ENCODE assay signal across 12 cellular contexts in the genomic region with DNA sequence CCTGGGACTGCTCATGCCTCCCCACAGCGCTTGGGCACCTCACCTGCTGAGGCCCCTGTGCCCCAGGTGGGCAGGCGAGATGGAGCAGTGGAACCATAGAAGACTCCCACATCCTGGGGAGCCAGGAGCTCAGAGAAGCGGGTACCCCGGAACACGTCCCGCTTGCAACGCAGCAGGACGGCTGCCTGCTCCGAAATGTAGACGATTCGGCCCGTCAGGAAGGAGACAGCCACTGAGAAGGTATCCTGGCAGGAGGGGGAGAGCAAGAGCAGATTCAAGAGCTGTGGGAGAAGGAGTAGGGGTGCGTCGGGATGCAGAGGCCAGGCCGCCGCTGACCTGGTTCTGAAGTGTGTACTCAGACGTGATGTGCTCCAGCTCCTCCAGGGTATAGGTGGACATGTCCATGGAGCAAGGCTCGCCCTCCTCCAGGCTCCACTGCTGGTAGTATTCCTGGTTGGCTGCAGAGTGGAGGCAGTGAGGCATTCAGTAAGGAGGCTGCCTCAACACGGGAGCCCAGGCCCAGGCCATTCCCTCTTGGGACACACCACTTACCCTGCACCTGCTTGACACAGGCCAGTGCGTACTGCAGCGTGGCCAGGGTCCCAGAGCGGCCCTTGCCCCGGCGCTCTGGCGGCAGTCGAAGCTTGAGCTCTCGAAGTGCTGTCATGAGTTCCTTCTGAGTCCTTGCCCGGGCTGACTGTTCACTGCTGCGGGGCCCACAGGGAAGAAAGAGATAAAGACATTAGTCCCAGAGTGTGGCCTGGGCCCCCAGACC. TPM values are rescaled to one million over a fixed set of nuclear protein-coding genes. Genes with fewer than 3 reads are reported as not detected.
DNase-seq lines count a peak whose midpoint lies in the region; TF ChIP-seq lines count a peak whose summit lies in the region.
"Had no signal": no experiment of that assay in that cellular context is flagged by ENCODE, and none has a peak within 500 bp of the region (broad histone marks: within the 10 kb centered on the region; RNA-seq: fewer than 3 reads in every experiment).

No MANE protein-coding gene starts in this region.

- H3K4me1 ChIP-seq in effector memory CD4-positive, alpha-beta T cell (ENCODE audit: control insufficient read depth, insufficient read depth, low read length, poor library complexity, severe bottlenecking) = peaks cover 44% of the 10 kb centered on the region
- peaks cover 57% of the 10 kb centered on the region for H3K4me1 ChIP-seq in suprapubic skin

- H3K27me3 ChIP-seq in effector memory CD4-positive, alpha-beta T cell (replicated peaks; ENCODE audit: control insufficient read depth, insufficient read depth, low read length, poor library complexity, severe bottlenecking) = no peaks in the 10 kb centered on the region
- H3K27me3 ChIP-seq in suprapubic skin = no peaks in the 10 kb centered on the region

- no peak for TF ChIP-seq EP300 in suprapubic skin (IDR thresholded peaks at IDR 0.05)

- peaks cover 32% of the 10 kb centered on the region for H3K4me1 Mint-ChIP-seq in activated CD4-positive, alpha-beta T cell treated with anti-CD3 and anti-CD28 coated beads, Interleukin-2, amount 10 ng/mL, durations not matched to agents 24 days and 14 days

- peaks cover 42% of the 10 kb centered on the region for H3K36me3 Mint-ChIP-seq in activated CD4-positive, alpha-beta T cell treated with anti-CD3 and anti-CD28 coated beads, Interleukin-2, amount 10 ng/mL, durations not matched to agents 24 days and 14 days (ENCODE audit: low read depth)

- H3K27me3 Mint-ChIP-seq in activated CD4-positive, alpha-beta T cell treated with anti-CD3 and anti-CD28 coated beads, Interleukin-2, amount 10 ng/mL, durations not matched to agents 24 days and 14 days = no peaks in the 10 kb centered on the region

- no peak overlapping the region for H3K4me3 Mint-ChIP-seq in activated CD4-positive, alpha-beta T cell treated with anti-CD3 and anti-CD28 coated beads, Interleukin-2, amount 10 ng/mL, durations not matched to agents 24 days and 14 days

- peak; percentile 62 for DNase-seq in activated CD4-positive, alpha-beta T cell treated with anti-CD3 and anti-CD28 coated beads, Interleukin-2, amount 10 ng/mL, durations not matched to agents 24 days and 14 days
- no peak for DNase-seq in activated CD4-positive, alpha-beta T cell treated with anti-CD3 and anti-CD28 coated beads for 48 hours
- no peak for DNase-seq in effector memory CD4-positive, alpha-beta T cell
- no peak for DNase-seq in suprapubic skin (ENCODE audit: low spot score in 2 of 2)
- DNase-seq in stimulated activated naive CD4-positive, alpha-beta T cell (lab: John Stamatoyannopoulos, UW) = no peak
- DNase-seq in EL = no peak
- DNase-seq: activated CD8-positive, alpha-beta memory T cell treated with anti-CD3 and anti-CD28 coated beads, Interleukin-2, amount 50 U/mL, for 48 hours; GOT3; hypothalamus; NCI-H82; trophoblast cell had no signal

- intact Hi-C loops in activated CD4-positive, alpha-beta T cell treated with anti-CD3 and anti-CD28 coated beads, Interleukin-2, amount 10 ng/mL, durations not matched to agents 24 days and 14 days (cut with micrococcal nuclease) = loop anchor here (10.0 kb wide), 2 partner anchors 465 to 915 kb away; partner anchors contain the start of genes DVL2, PHF23, TP53 and WRAP53

- H3K36me3 ChIP-seq in effector memory CD4-positive, alpha-beta T cell (ENCODE audit: control insufficient read depth, insufficient read depth, low read length) = peaks cover 58% of the 10 kb centered on the region
- peaks cover 70% of the 10 kb centered on the region for H3K36me3 ChIP-seq in suprapubic skin

- H3K27ac ChIP-seq in effector memory CD4-positive, alpha-beta T cell (ENCODE audit: insufficient read depth, low read length, poor library complexity, severe bottlenecking) = peak overlapping the region; percentile 100
- no peak overlapping the region for H3K27ac ChIP-seq in suprapubic skin

- WGBS in suprapubic skin = 88% methylated on average over 9 of the region's 29 CpGs

- H3K9me3 ChIP-seq in effector memory CD4-positive, alpha-beta T cell (ENCODE audit: control insufficient read depth, low read length) = no peaks in the 10 kb centered on the region
- H3K9me3 ChIP-seq in suprapubic skin = no peaks in the 10 kb centered on the region

- no peaks in the 10 kb centered on the region for H3K9me3 Mint-ChIP-seq in activated CD4-positive, alpha-beta T cell treated with anti-CD3 and anti-CD28 coated beads, Interleukin-2, amount 10 ng/mL, durations not matched to agents 24 days and 14 days

- TF ChIP-seq CTCF in suprapubic skin (IDR thresholded peaks at IDR 0.05) = no peak

- no peak for TF ChIP-seq POLR2A in suprapubic skin (IDR thresholded peaks at IDR 0.05)

- no peak overlapping the region for H3K4me3 ChIP-seq in effector memory CD4-positive, alpha-beta T cell (ENCODE audit: insufficient read depth, low read depth, low read length, poor library complexity, severe bottlenecking)
- H3K4me3 ChIP-seq in suprapubic skin = peak overlapping the region; percentile 98

- no peak overlapping the region for H3K27ac Mint-ChIP-seq in activated CD4-positive, alpha-beta T cell treated with anti-CD3 and anti-CD28 coated beads, Interleukin-2, amount 10 ng/mL, durations not matched to agents 24 days and 14 days

RNA-seq across cellular contexts. Expression of gene PER1, which starts 2.6 kb away (rescaled TPM):
- total RNA-seq in activated CD4-positive, alpha-beta T cell treated with anti-CD3 and anti-CD28 coated beads, Interleukin-2, amount 10 ng/mL, durations not matched to agents 24 days and 14 days = 39.4 and 41.7 TPM in 2 replicates
- total RNA-seq in suprapubic skin = 100 to 1,000 TPM; 272 to 655 (median 330) TPM

RNA-seq across cellular contexts. Expression of gene VAMP2, which starts 13.1 kb away (rescaled TPM):
- total RNA-seq in activated CD4-positive, alpha-beta T cell treated with anti-CD3 and anti-CD28 coated beads, Interleukin-2, amount 10 ng/mL, durations not matched to agents 24 days and 14 days = 45.1 and 49.6 TPM in 2 replicates
- 10 to 100 TPM; 41.2 to 64.3 (median 52.8) TPM for total RNA-seq in suprapubic skin

RNA-seq across cellular contexts. Expression of gene HES7, which starts 25.7 kb away (rescaled TPM):
- 1.5 and 2.1 TPM in 2 replicates for total RNA-seq in activated CD4-positive, alpha-beta T cell treated with anti-CD3 and anti-CD28 coated beads, Interleukin-2, amount 10 ng/mL, durations not matched to agents 24 days and 14 days
- not detected for total RNA-seq in suprapubic skin
- total RNA-seq: A172 had no signal

RNA-seq across cellular contexts. Expression of gene TMEM107, which starts 26.6 kb away (rescaled TPM):
- 20.9 and 21.4 TPM in 2 replicates for total RNA-seq in activated CD4-positive, alpha-beta T cell treated with anti-CD3 and anti-CD28 coated beads, Interleukin-2, amount 10 ng/mL, durations not matched to agents 24 days and 14 days
- total RNA-seq in suprapubic skin = 10 to 100 TPM; 13.7 to 21.4 (median 19.4) TPM

RNA-seq across cellular contexts. Expression of gene ALOXE3, which starts 31.3 kb away (rescaled TPM):
- not detected in 2 replicates for total RNA-seq in activated CD4-positive, alpha-beta T cell treated with anti-CD3 and anti-CD28 coated beads, Interleukin-2, amount 10 ng/mL, durations not matched to agents 24 days and 14 days
- 10 to 100 TPM; 44.5 to 95.3 (median 69.9) TPM for total RNA-seq in suprapubic skin
- total RNA-seq: A172 had no signal
